7 cellular contexts compared by ENCODE assay signal in the genomic region with DNA sequence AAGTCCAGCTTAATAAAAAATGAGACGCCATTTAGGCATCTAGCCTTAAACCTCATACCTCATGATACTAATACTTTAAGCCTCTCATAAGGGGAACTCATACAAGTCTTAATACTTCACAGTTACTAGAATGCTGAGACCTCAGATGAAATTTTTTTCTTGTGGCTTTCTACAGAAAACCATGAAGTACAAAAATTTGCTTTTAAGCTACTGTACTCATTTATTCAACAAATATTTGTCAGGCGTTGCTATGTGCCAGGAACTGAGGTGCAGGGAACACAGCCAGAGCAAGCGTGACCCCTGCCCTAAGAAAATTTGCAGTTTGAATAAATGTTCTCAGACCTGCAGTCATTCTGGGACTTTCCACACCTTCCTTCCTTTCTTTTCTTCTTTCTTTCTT.
A peak's percentile ranks its signal among the peaks of the same experiment; 100 is the strongest.
DNase-seq lines count a peak whose midpoint lies in the region; ATAC-seq and TF ChIP-seq lines count a peak whose summit lies in the region.

No MANE protein-coding gene starts in this region.

- peaks cover 9% of the 10 kb centered on the region for H3K4me1 ChIP-seq in left ventricle myocardium inferior

- intact Hi-C loops in left ventricle myocardium inferior (cut with micrococcal nuclease), result no loop called here
- intact Hi-C loops in left cardiac atrium (cut with DNase I), result no loop called here

- H3K27me3 Mint-ChIP-seq in activated naive CD8-positive, alpha-beta T cell treated with anti-CD3 and anti-CD28 coated beads, Interleukin-2, amount 10 ng/mL, durations not matched to agents 7 days and 5 days, result no peaks in the 10 kb centered on the region

- peaks cover 5% of the 10 kb centered on the region for H3K9me3 Mint-ChIP-seq in activated naive CD8-positive, alpha-beta T cell treated with anti-CD3 and anti-CD28 coated beads, Interleukin-2, amount 10 ng/mL, durations not matched to agents 7 days and 5 days

- H3K4me3 Mint-ChIP-seq in activated naive CD8-positive, alpha-beta T cell treated with anti-CD3 and anti-CD28 coated beads, Interleukin-2, amount 10 ng/mL, durations not matched to agents 7 days and 5 days, result peak overlapping the region; percentile 68

- peak; percentile 50 for ATAC-seq in GM19455 (IDR thresholded peaks at IDR 0.05; ENCODE audit: unreplicated experiment)
- ATAC-seq in HG03108 (IDR thresholded peaks at IDR 0.05; ENCODE audit: unreplicated experiment), result peak; percentile 36
- peak; percentile 40 for ATAC-seq in activated naive CD8-positive, alpha-beta T cell treated with anti-CD3 and anti-CD28 coated beads, Interleukin-2, amount 10 ng/mL, durations not matched to agents 7 days and 5 days (ENCODE audit: low read depth)
- ATAC-seq in left cardiac atrium, result no peak

- POLR2A ChIA-PET in activated naive CD8-positive, alpha-beta T cell treated with anti-CD3 and anti-CD28 coated beads, Interleukin-2, amount 10 ng/mL, durations not matched to agents 7 days and 5 days (lab: Charles Lee), result interaction anchor here (1.1 kb wide), 1 partner anchor 105 kb away, joined by 5 read pairs; no protein-coding TSS in a partner anchor

- H3K9me3 ChIP-seq in left ventricle myocardium inferior (replicated peaks), result no peaks in the 10 kb centered on the region

- peak overlapping the region; percentile 87 for H3K27ac Mint-ChIP-seq in activated naive CD8-positive, alpha-beta T cell treated with anti-CD3 and anti-CD28 coated beads, Interleukin-2, amount 10 ng/mL, durations not matched to agents 7 days and 5 days

- no peak for TF ChIP-seq CTCF in left ventricle myocardium inferior (IDR thresholded peaks at IDR 0.05; ENCODE audit: borderline replicate concordance)

- no peak overlapping the region for H3K4me3 ChIP-seq in left ventricle myocardium inferior

- no peak for DNase-seq in activated naive CD8-positive, alpha-beta T cell treated with anti-CD3 and anti-CD28 coated beads, Interleukin-2, amount 10 ng/mL, durations not matched to agents 7 days and 5 days
- peak; percentile 55 for DNase-seq in stimulated activated CD8-positive, alpha-beta memory T cell treated with anti-CD3 and anti-CD28 coated beads, Interleukin-4, amount 100 ng/mL, for 48 hours
- DNase-seq in HUDEP-2 (lab: John Stamatoyannopoulos, UW; ENCODE audit: unreplicated experiment in 76 of 76), result no peak
- DNase-seq in left ventricle myocardium inferior, result no peak
- DNase-seq in left cardiac atrium, result no peak

- peaks cover 33% of the 10 kb centered on the region for H3K4me1 Mint-ChIP-seq in activated naive CD8-positive, alpha-beta T cell treated with anti-CD3 and anti-CD28 coated beads, Interleukin-2, amount 10 ng/mL, durations not matched to agents 7 days and 5 days

- peaks cover 14% of the 10 kb centered on the region for H3K36me3 Mint-ChIP-seq in activated naive CD8-positive, alpha-beta T cell treated with anti-CD3 and anti-CD28 coated beads, Interleukin-2, amount 10 ng/mL, durations not matched to agents 7 days and 5 days

- no peaks in the 10 kb centered on the region for H3K36me3 ChIP-seq in left ventricle myocardium inferior

- no peaks in the 10 kb centered on the region for H3K27me3 ChIP-seq in left ventricle myocardium inferior (ENCODE audit: low read depth)

- H3K27ac ChIP-seq in left ventricle myocardium inferior (replicated peaks), result no peak overlapping the region

Comparison
In these comparisons a context has a peak if more than half of its experiments do, and no peak if none do; other contexts are left out.
1. ATAC-seq: peak in GM19455 (single experiment), HG03108 (single experiment) and activated naive CD8-positive, alpha-beta T cell treated with anti-CD3 and anti-CD28 coated beads, Interleukin-2, amount 10 ng/mL, durations not matched to agents 7 days and 5 days (single experiment); none in left cardiac atrium (0 of 2).